In genomic region chrX:150692296-150692695, GRCh38 we compare ENCODE assay signal across 7 cellular contexts. TPM values are rescaled to one million over a fixed set of nuclear protein-coding genes. Genes with fewer than 3 reads are reported as not detected.
A peak's percentile ranks its signal among the peaks of the same experiment; 100 is the strongest.
DNase-seq lines count a peak whose midpoint lies in the region; ATAC-seq and TF ChIP-seq lines count a peak whose summit lies in the region.

No MANE protein-coding gene starts in this region.

- POLR2A ChIA-PET in HEK293 (lab: Yijun Ruan, JAX), result interaction anchor here (0.7 to 1.2 kb wide), 2 partner anchors 9 to 722 kb away, joined by 3 to 14 read pairs; no protein-coding TSS in a partner anchor

- H3K4me1 ChIP-seq in HEK293 (ENCODE audit: control insufficient read depth, insufficient read depth, low read length), result no peaks in the 10 kb centered on the region; the same call in 1 of the 2 replicates
- peaks cover 4 to 15% (median 15%) of the 10 kb centered on the region in 3 donors for H3K4me1 ChIP-seq in skeletal muscle tissue (ENCODE audit: control insufficient read depth in 3 of 3, insufficient read depth in 3 of 3, low read length in 3 of 3)
- H3K4me1 ChIP-seq in mucosa of descending colon (ENCODE audit: low read depth), result no peaks in the 10 kb centered on the region

- no peak for ATAC-seq in mucosa of descending colon

- H3K27me3 ChIP-seq in WERI-Rb-1 (ENCODE audit: insufficient read depth, low read depth, severe bottlenecking) (peaks cover 12% of the 10 kb centered on the region), skeletal muscle tissue (ENCODE audit: control insufficient read depth in 3 of 3, insufficient read depth in 3 of 3, low read length in 3 of 3) (no peaks in the 10 kb centered on the region)

- DNase-seq in WERI-Rb-1 (peak; percentile 33), fibroblast of mammary gland (ENCODE audit: low read depth) (no peak), mucosa of descending colon (no peak), SHP77 (lab: John Stamatoyannopoulos, UW) (no peak), NCI-H1092 treated with DMSO at 0.1 percent for 48 hours (lab: John Stamatoyannopoulos, UW) (no peak)

- H3K4me3 ChIP-seq in HEK293 (ENCODE audit: low read depth, low read length) (no peak overlapping the region), WERI-Rb-1 (ENCODE audit: low read depth, low read length) (peak overlapping the region; percentile 66), fibroblast of mammary gland (ENCODE audit: control insufficient read depth, low read depth, low read length) (peak overlapping the region; percentile 58), skeletal muscle tissue (ENCODE audit: low read length in 3 of 3) (peak overlapping the region; percentile 71 to 78 (median 72)), mucosa of descending colon (no peak overlapping the region)

- no peak overlapping the region for H3K27ac ChIP-seq in HEK293 (ENCODE audit: extremely low read depth, low read depth, low read length)
- peak overlapping the region; percentile 89 for H3K27ac ChIP-seq in WERI-Rb-1
- no peak overlapping the region for H3K27ac ChIP-seq in skeletal muscle tissue (ENCODE audit: low read depth, low read length)

- H3K36me3 ChIP-seq in HEK293 (ENCODE audit: control insufficient read depth in 2 of 2, insufficient read depth in 1 of 2, low read length in 2 of 2) (no peaks in the 10 kb centered on the region), WERI-Rb-1 (peaks cover 19% of the 10 kb centered on the region), skeletal muscle tissue (ENCODE audit: control insufficient read depth in 3 of 3, insufficient read depth in 3 of 3, low read length in 3 of 3) (no peaks in the 10 kb centered on the region), mucosa of descending colon (ENCODE audit: low read depth) (no peaks in the 10 kb centered on the region)

- CTCF ChIA-PET in HEK293 (lab: Yijun Ruan, JAX), result interaction anchor here (0.6 to 2.4 kb wide), 3 partner anchors 9 to 539 kb away, joined by 3 to 20 read pairs (median 3); no protein-coding TSS in a partner anchor

- TF ChIP-seq CTCF in HEK293 (tag by site-specific recombination; IDR thresholded peaks at IDR 0.05) (no peak), WERI-Rb-1 (IDR thresholded peaks at IDR 0.05; ENCODE audit: low read depth, low read length) (no peak), fibroblast of mammary gland (conservative IDR thresholded peaks at IDR 0.05; ENCODE audit: control insufficient read depth, insufficient read depth, low read depth, low read length) (no peak), mucosa of descending colon (IDR thresholded peaks at IDR 0.05) (no peak)

- intact Hi-C loops in mucosa of descending colon (cut with DNase I, micrococcal nuclease), result no loop called here

- peak overlapping the region in 2 of 3 donors; percentile 75 to 87 for H3K9ac ChIP-seq in skeletal muscle tissue (ENCODE audit: low read depth in 1 of 3, low read length in 3 of 3)

- H3K9me3 ChIP-seq in HEK293 (ENCODE audit: control insufficient read depth, insufficient read depth, low read depth, low read length) (no peaks in the 10 kb centered on the region), WERI-Rb-1 (ENCODE audit: severe bottlenecking) (no peaks in the 10 kb centered on the region), skeletal muscle tissue (ENCODE audit: control insufficient read depth in 3 of 3, low read length in 3 of 3) (peaks cover 0 to 3% (median 3%) of the 10 kb centered on the region in 3 donors), mucosa of descending colon (no peaks in the 10 kb centered on the region)

TF ChIP-seq in HEK293, 187 proteins besides CTCF, POLR2A, EP300 and RAD21:
- TF ChIP-seq ZNF133 (tag by site-specific recombination; IDR thresholded peaks at IDR 0.05) (no peak), ZNF660 (tag by site-specific recombination; IDR thresholded peaks at IDR 0.05) (no peak), ZNF433 (tag by site-specific recombination; IDR thresholded peaks at IDR 0.05; ENCODE audit: low read depth) (no peak), REST (tag by site-specific recombination; IDR thresholded peaks at IDR 0.05) (no peak), ZNF837 (tag by site-specific recombination; IDR thresholded peaks at IDR 0.05) (no peak), ZFHX2 (tag by site-specific recombination; conservative IDR thresholded peaks at IDR 0.05) (0 out of 2 replicates have a peak, but pooled peaks have one; percentile 12), ZNF585B (tag by site-specific recombination; IDR thresholded peaks at IDR 0.05) (no peak)

RNA-seq across cellular contexts. Expression of gene MTMR1, which starts 0.9 kb away (rescaled TPM):
- total RNA-seq in skeletal muscle tissue, result 42.8 TPM
- 10 to 100 TPM; 14.4 to 20.2 (median 17.6) TPM for total RNA-seq in mucosa of descending colon

Comparison
In these comparisons a context has a peak if more than half of its experiments do, and no peak if none do; other contexts are left out.
1. H3K4me3 ChIP-seq: peak in WERI-Rb-1 (single experiment), fibroblast of mammary gland (single experiment) and skeletal muscle tissue (3 of 3); none in HEK293 (single experiment) and mucosa of descending colon (single experiment).